6 cellular contexts compared by ENCODE assay signal in genomic region chr15:42491540-42492225, GRCh38. TPM values are rescaled to one million over a fixed set of nuclear protein-coding genes. Genes with fewer than 3 reads are reported as not detected.
DNase-seq lines count a peak whose midpoint lies in the region; ATAC-seq and TF ChIP-seq lines count a peak whose summit lies in the region.

No MANE protein-coding gene starts in this region.

- H3K4me3 Mint-ChIP-seq in natural killer cell, result peak overlapping the region; percentile 100

- TF ChIP-seq CTCF in HCT116 (IDR thresholded peaks at IDR 0.05 in 2 of 3, conservative IDR thresholded peaks at IDR 0.05 in 1 of 3; ENCODE audit: borderline replicate concordance in 1 of 3, insufficient read depth in 1 of 3, low read depth in 2 of 3, low read length in 2 of 3) (no peak), natural killer cell (IDR thresholded peaks at IDR 0.05) (no peak)

- no peaks in the 10 kb centered on the region for H3K36me3 Mint-ChIP-seq in natural killer cell

- no peaks in the 10 kb centered on the region for H3K27me3 ChIP-seq in HCT116 (ENCODE audit: insufficient read depth, low read length)

- no peak for TF ChIP-seq POLR2A in HCT116 (IDR thresholded peaks at IDR 0.05; ENCODE audit: borderline replicate concordance, extremely low read depth, insufficient read depth, insufficient read length)

- H3K27ac Mint-ChIP-seq in natural killer cell, result peak overlapping the region; percentile 97 to 98

- H3K9ac ChIP-seq in HCT116 (ENCODE audit: low read length), result peak overlapping the region; percentile 86

- peak overlapping the region; percentile 53 for H3K27ac ChIP-seq in HCT116 (ENCODE audit: low read depth, low read length)

- peaks cover 10 to 24% of the 10 kb centered on the region in 2 experiments for H3K4me1 ChIP-seq in HCT116 (ENCODE audit: control insufficient read depth in 1 of 2, insufficient read depth in 2 of 2, low read length in 2 of 2)

- H3K36me3 ChIP-seq in HCT116 (ENCODE audit: control insufficient read depth in 1 of 2, insufficient read depth in 2 of 2, low read length in 2 of 2), result no peaks in the 10 kb centered on the region

- no peak for TF ChIP-seq RAD21 in HCT116 (IDR thresholded peaks at IDR 0.05; ENCODE audit: low read depth)

- H3K9me3 ChIP-seq in HCT116 (ENCODE audit: control insufficient read depth in 1 of 2, insufficient read depth in 1 of 2, low read depth in 1 of 2, low read length in 2 of 2), result no peaks in the 10 kb centered on the region

- intact Hi-C loops in HCT116 (cut with micrococcal nuclease), result no loop called here
- intact Hi-C loops in natural killer cell (cut with micrococcal nuclease), result loop anchor here (1.0 to 10.0 kb wide), 3 partner anchors 163 to 431 kb away; partner anchors contain the start of genes GANC, TMEM87A and TTBK2

- DNase-seq in HCT116 (ENCODE audit: low read depth, low spot score), result no peak
- peak; percentile 65 for DNase-seq in astrocyte of the hippocampus (ENCODE audit: low read depth, low spot score)
- DNase-seq in natural killer cell, result no peak
- DNase-seq in stimulated activated CD4-positive, alpha-beta T cell treated with anti-CD3 and anti-CD28 coated beads, Interleukin-4, amount 100 ng/mL, for 24 hours, result no peak
- DNase-seq in NK-92 treated with Interleukin-12 subunit alpha and Interleukin-12 subunit beta, amount 100 ng/mL, for 24 hours (lab: John Stamatoyannopoulos, UW), result no peak

- H3K79me2 ChIP-seq in HCT116 (ENCODE audit: insufficient read depth, low read length), result peaks cover 29% of the 10 kb centered on the region

- peaks cover 50 to 56% of the 10 kb centered on the region in 2 donors for H3K4me1 Mint-ChIP-seq in natural killer cell

- no peaks in the 10 kb centered on the region for H3K9me2 ChIP-seq in HCT116 (ENCODE audit: insufficient read depth)

- H4K20me1 ChIP-seq in HCT116 (ENCODE audit: insufficient read depth), result no peaks in the 10 kb centered on the region

- RAD21 ChIA-PET in HCT116 (lab: Charles Lee; ENCODE audit: low non-redundant PET in 1 of 2, low total read pairs in 2 of 2, uncharacterized antibody in 2 of 2, unreplicated experiment in 2 of 2), result no interaction called here

- CTCF ChIA-PET in HCT116 (lab: Charles Lee), result interaction anchor here (1.3 kb wide), 1 partner anchor 20 kb away, joined by 3 read pairs; no protein-coding TSS in a partner anchor

- POLR2A ChIA-PET in HCT116 (lab: Charles Lee), result no interaction called here

- ATAC-seq in HCT116, result no peak
- no peak for ATAC-seq in natural killer cell
- ATAC-seq in GM21528 (IDR thresholded peaks at IDR 0.05; ENCODE audit: low FRiP score, unreplicated experiment), result no peak

- H3K4me2 ChIP-seq in HCT116 (ENCODE audit: low read length), result peak overlapping the region; percentile 98

- peak overlapping the region; percentile 81 for H2AFZ ChIP-seq in HCT116 (ENCODE audit: low read depth, low read length, poor library complexity, severe bottlenecking)

- H3K27me3 Mint-ChIP-seq in natural killer cell (ENCODE audit: low read depth in 2 of 2), result no peaks in the 10 kb centered on the region

- TSS peak; percentile 65 for BruUV-seq in HCT116 (replicated peaks; lab: Mats Ljungman, UMichigan)

- H3K4me3 ChIP-seq in HCT116 (replicated peaks in 1 of 2; ENCODE audit: low read depth in 1 of 2, low read length in 2 of 2), result peak overlapping the region; percentile 87 to 97

- H3K9me3 Mint-ChIP-seq in natural killer cell, result no peaks in the 10 kb centered on the region

TF ChIP-seq in HCT116, 20 proteins besides CTCF, POLR2A, EP300 and RAD21:
- TF ChIP-seq FOSL1 (IDR thresholded peaks at IDR 0.05; ENCODE audit: low read depth) (peak; percentile 23; the same call in 1 of the 2 replicates), SP1 (IDR thresholded peaks at IDR 0.05; ENCODE audit: low read depth) (no peak)
TF ChIP-seq in HCT116: peak in this region for 1.

RNA-seq across cellular contexts. Expression of gene ZNF106, which starts 0.7 kb away (rescaled TPM):
- 28.5 TPM for total RNA-seq in HCT116 (2021; ENCODE audit: unreplicated experiment)
- polyA plus RNA-seq in HCT116 (2012), result 12.3 and 12.5 TPM in 2 replicates
- 10 to 100 TPM; 39.6 to 53.1 (median 52.2) TPM for total RNA-seq in natural killer cell

RNA-seq across cellular contexts. Expression of gene SNAP23, which starts 3.8 kb away (rescaled TPM):
- total RNA-seq in HCT116 (2021; ENCODE audit: unreplicated experiment) (31.2 TPM), natural killer cell (10 to 100 TPM; 72.7 to 85.2 (median 82.7) TPM)
- polyA plus RNA-seq in HCT116 (2012), result 19.2 and 21.1 TPM in 2 replicates

RNA-seq across cellular contexts. Expression of gene LRRC57, which starts 56.9 kb away (rescaled TPM):
- total RNA-seq in HCT116 (2021; ENCODE audit: unreplicated experiment) (16.6 TPM), natural killer cell (10 to 100 TPM; 29.4 to 43.9 (median 29.4) TPM)
- 7.7 and 10.9 TPM in 2 replicates for polyA plus RNA-seq in HCT116 (2012)

RNA-seq across cellular contexts. Expression of gene HAUS2, which starts 57.0 kb away (rescaled TPM):
- total RNA-seq in HCT116 (2021; ENCODE audit: unreplicated experiment), result 39.8 TPM
- 13.0 and 18.7 TPM in 2 replicates for polyA plus RNA-seq in HCT116 (2012)
- 10 to 100 TPM; 24.9 to 26.2 (median 26.1) TPM for total RNA-seq in natural killer cell
